In the genomic region with DNA sequence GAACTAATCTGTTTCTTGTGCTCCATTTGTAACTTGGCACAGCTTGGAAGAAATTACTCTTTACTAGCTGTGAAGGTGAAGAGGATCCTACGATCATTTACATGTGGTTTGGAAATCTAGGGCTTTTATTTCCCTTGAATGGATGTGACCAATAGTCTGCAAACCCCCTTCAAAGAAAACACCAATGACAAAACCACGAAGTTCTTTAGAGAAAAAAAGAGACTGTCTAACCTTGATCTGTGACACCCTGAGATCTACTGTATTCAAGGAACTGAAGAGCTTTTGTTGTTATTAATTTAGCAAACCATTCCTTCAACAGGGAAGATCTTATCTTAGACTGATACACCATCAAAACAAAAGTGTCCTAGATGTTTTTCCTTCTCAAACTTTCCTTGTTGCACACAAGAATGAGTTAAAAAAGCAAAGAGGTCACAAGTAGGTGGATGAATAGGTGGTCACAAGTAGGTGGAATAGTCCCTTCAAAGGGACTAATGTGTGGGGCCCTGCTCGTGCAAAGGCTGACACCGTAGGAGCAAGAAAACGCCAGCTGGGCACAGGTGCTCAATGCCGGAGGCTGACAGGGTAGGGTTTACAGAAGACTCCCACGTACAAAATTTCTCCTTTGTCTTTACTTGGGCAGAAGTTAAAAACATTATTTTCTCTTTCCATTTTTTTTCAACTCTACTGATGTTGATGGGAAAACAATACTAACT, we compare ENCODE assay signal across 18 cellular contexts.
DNase-seq lines count a peak whose midpoint lies in the region; ATAC-seq, FAIRE-seq and TF ChIP-seq lines count a peak whose summit lies in the region.
"Had no signal": no experiment of that assay in that cellular context is flagged by ENCODE, and none has a peak within 500 bp of the region (broad histone marks: within the 10 kb centered on the region; RNA-seq: fewer than 3 reads in every experiment).

No MANE protein-coding gene starts in this region.

- no peaks in the 10 kb centered on the region for H3K9me3 Mint-ChIP-seq in activated naive CD4-positive, alpha-beta T cell treated with anti-CD3 and anti-CD28 coated beads for 36 hours
- H3K9me3 Mint-ChIP-seq in activated naive CD4-positive, alpha-beta T cell treated with anti-CD3 and anti-CD28 coated beads, Interleukin-2, amount 50 U/mL, for 72 hours, result peaks cover 0 to 18% of the 10 kb centered on the region in 2 donors
- no peaks in the 10 kb centered on the region for H3K9me3 Mint-ChIP-seq in immature natural killer cell
- H3K9me3 Mint-ChIP-seq: CD4-positive, CD25-positive, alpha-beta regulatory T cell had no signal

- no peak overlapping the region for H3K9ac ChIP-seq in smooth muscle cell (ENCODE audit: low read depth)

- no peak overlapping the region for H3K4me3 Mint-ChIP-seq in activated naive CD4-positive, alpha-beta T cell treated with anti-CD3 and anti-CD28 coated beads for 36 hours
- H3K4me3 Mint-ChIP-seq in immature natural killer cell, result no peak overlapping the region
- H3K4me3 Mint-ChIP-seq: CD4-positive, CD25-positive, alpha-beta regulatory T cell had no signal

- H3K4me2 ChIP-seq in smooth muscle cell, result peak overlapping the region; percentile 36

- H2AFZ ChIP-seq in smooth muscle cell (ENCODE audit: low read depth), result no peak overlapping the region

- H3K27me3 ChIP-seq in smooth muscle cell (ENCODE audit: low read depth), result no peaks in the 10 kb centered on the region
- H3K27me3 ChIP-seq: adrenal gland, Peyer's patch had no signal

- WGBS in smooth muscle cell (ENCODE audit: low lambda C conversion rate), result 87% methylated on average over 7 of the region's 7 CpGs

- H4K20me1 ChIP-seq in smooth muscle cell (ENCODE audit: low read depth), result no peaks in the 10 kb centered on the region

- ATAC-seq in activated naive CD4-positive, alpha-beta T cell treated with anti-CD3 and anti-CD28 coated beads, Interleukin-2, amount 50 U/mL, for 72 hours, result peak; percentile 27 to 47
- ATAC-seq: psoas muscle had no signal

- peaks cover 11% of the 10 kb centered on the region for H3K4me1 ChIP-seq in smooth muscle cell (ENCODE audit: low read depth)

- peak overlapping the region; percentile 54 for H3K27ac Mint-ChIP-seq in activated naive CD4-positive, alpha-beta T cell treated with anti-CD3 and anti-CD28 coated beads for 36 hours
- peak overlapping the region; percentile 24 to 79 for H3K27ac Mint-ChIP-seq in activated naive CD4-positive, alpha-beta T cell treated with anti-CD3 and anti-CD28 coated beads, Interleukin-2, amount 50 U/mL, for 72 hours
- H3K27ac Mint-ChIP-seq in immature natural killer cell, result peak overlapping the region; percentile 0 to 79 (median 38)
- H3K27ac Mint-ChIP-seq: CD4-positive, CD25-positive, alpha-beta regulatory T cell had no signal

- DNase-seq in activated naive CD4-positive, alpha-beta T cell treated with anti-CD3 and anti-CD28 coated beads for 36 hours, result no peak
- DNase-seq in activated naive CD4-positive, alpha-beta T cell treated with anti-CD3 and anti-CD28 coated beads, Interleukin-2, amount 50 U/mL, for 16 hours, result no peak
- DNase-seq in activated naive CD4-positive, alpha-beta T cell treated with anti-CD3 and anti-CD28 coated beads, Interleukin-2, amount 50 U/mL, for 72 hours (ENCODE audit: low spot score in 2 of 2), result no peak
- DNase-seq in immature natural killer cell (no peak), smooth muscle cell (lab: John Stamatoyannopoulos, UW; ENCODE audit: unreplicated experiment) (no peak), HPDE6-E6E7 (ENCODE audit: extremely low spot score) (no peak), urothelium cell line (ENCODE audit: low spot score) (no peak), NCI-H1930 (lab: John Stamatoyannopoulos, UW) (no peak)
- DNase-seq: adrenal gland; CD4-positive, CD25-positive, alpha-beta regulatory T cell; left ventricle myocardium inferior; NCI-H1105; NCI-H2171; Peyer's patch; psoas muscle; stimulated activated CD4-positive, alpha-beta T cell treated with anti-CD3 and anti-CD28 coated beads, Interleukin-12 subunit alpha, Interleukin-12 subunit beta, amount 100 ng/mL, for 4 hours had no signal

- CTCF ChIA-PET in activated naive CD4-positive, alpha-beta T cell treated with anti-CD3 and anti-CD28 coated beads for 36 hours (lab: Charles Lee), result interaction anchor here (0.7 to 1.7 kb wide), 3 partner anchors 9 to 31 kb away, joined by 4 to 5 read pairs (median 4); no protein-coding TSS in a partner anchor

- no peaks in the 10 kb centered on the region for H3K27me3 Mint-ChIP-seq in activated naive CD4-positive, alpha-beta T cell treated with anti-CD3 and anti-CD28 coated beads for 36 hours (ENCODE audit: low read depth)
- H3K27me3 Mint-ChIP-seq in immature natural killer cell (ENCODE audit: low read depth in 3 of 3), result no peaks in the 10 kb centered on the region
- H3K27me3 Mint-ChIP-seq: CD4-positive, CD25-positive, alpha-beta regulatory T cell had no signal

- peak overlapping the region; percentile 93 for H3K27ac ChIP-seq in smooth muscle cell (ENCODE audit: low read depth)
- H3K27ac ChIP-seq: Peyer's patch, VCaP had no signal

- H3F3A ChIP-seq in smooth muscle cell (ENCODE audit: low read depth), result peaks cover 9% of the 10 kb centered on the region

- H3K36me3 Mint-ChIP-seq in activated naive CD4-positive, alpha-beta T cell treated with anti-CD3 and anti-CD28 coated beads for 36 hours (ENCODE audit: low read depth), result peaks cover 44% of the 10 kb centered on the region
- peaks cover 50 to 72% of the 10 kb centered on the region in 2 donors for H3K36me3 Mint-ChIP-seq in activated naive CD4-positive, alpha-beta T cell treated with anti-CD3 and anti-CD28 coated beads, Interleukin-2, amount 50 U/mL, for 72 hours
- H3K36me3 Mint-ChIP-seq in immature natural killer cell, result peaks cover 22 to 48% (median 41%) of the 10 kb centered on the region in 3 donors

- peaks cover 88% of the 10 kb centered on the region for H3K4me1 Mint-ChIP-seq in activated naive CD4-positive, alpha-beta T cell treated with anti-CD3 and anti-CD28 coated beads for 36 hours (ENCODE audit: low read depth)
- H3K4me1 Mint-ChIP-seq in immature natural killer cell, result peaks cover 51 to 95% of the 10 kb centered on the region in 2 donors

- H3K4me3 ChIP-seq in smooth muscle cell, result no peak overlapping the region
- H3K4me3 ChIP-seq: adrenal gland, left ventricle myocardium inferior, Peyer's patch, psoas muscle had no signal

- intact Hi-C loops in activated naive CD4-positive, alpha-beta T cell treated with anti-CD3 and anti-CD28 coated beads for 36 hours (cut with micrococcal nuclease), result loop anchor here (2.0 kb wide), 1 partner anchor 871 kb away; no protein-coding TSS in a partner anchor

- TF ChIP-seq CTCF in smooth muscle cell (IDR thresholded peaks at IDR 0.05; ENCODE audit: borderline replicate concordance, insufficient read depth, poor library complexity, severe bottlenecking), result no peak

- H3K9me3 ChIP-seq in smooth muscle cell (replicated peaks; ENCODE audit: low read depth), result no peaks in the 10 kb centered on the region
- H3K9me3 ChIP-seq: adrenal gland, left ventricle myocardium inferior, Peyer's patch, psoas muscle had no signal

- H3K36me3 ChIP-seq in smooth muscle cell (ENCODE audit: low read depth), result no peaks in the 10 kb centered on the region

- H3K79me2 ChIP-seq in smooth muscle cell (ENCODE audit: low read depth), result peaks cover 15% of the 10 kb centered on the region

- FAIRE-seq in urothelium cell line (lab: Jason Lieb, UNC), result no peak
- FAIRE-seq: frontal cortex had no signal
